Comparison of ENCODE assay signal across 24 cellular contexts in genomic region chr16:57747496-57747895, GRCh38. TPM values are rescaled to one million over a fixed set of nuclear protein-coding genes. Genes with fewer than 3 reads are reported as not detected.
"Had no signal": no experiment of that assay in that cellular context is flagged by ENCODE, and none has a peak within 500 bp of the region (broad histone marks: within the 10 kb centered on the region; RNA-seq: fewer than 3 reads in every experiment).

No MANE protein-coding gene starts in this region.

- H3K36me3 ChIP-seq: prostate gland, right lobe of liver, uterus had no signal

- H3K4me1 ChIP-seq: parathyroid adenoma, prostate gland, right lobe of liver, tibial artery, upper lobe of left lung, uterus had no signal

- H3K9me3 ChIP-seq: heart left ventricle, prostate gland, right lobe of liver, suprapubic skin, tibial artery, upper lobe of left lung, uterus had no signal

- H3K27me3 ChIP-seq: heart left ventricle, right lobe of liver, suprapubic skin, tibial artery, upper lobe of left lung, uterus had no signal

- ATAC-seq: esophagus mucosa; heart left ventricle; left lobe of liver; natural killer cell treated with Interleukin-12 subunit alpha and Interleukin-12 subunit beta and Interleukin-15 and Interleukin-18, amount 100 ng/mL, for 72 hours; right lobe of liver; stimulated activated effector memory CD8-positive, alpha-beta T cell treated with anti-CD3 and anti-CD28 coated beads, Interleukin-12 subunit alpha, Interleukin-12 subunit beta, amount 100 ng/mL, for 72 hours; stimulated activated naive CD8-positive, alpha-beta T cell treated with anti-CD3 and anti-CD28 coated beads, Interleukin-15, Interleukin-2, amounts not matched to agents 100 U/mL and 50 U/mL, for 24 hours had no signal

- DNase-seq: cortex of kidney; effector memory CD4-positive, alpha-beta T cell; islet precursor cell; stimulated activated CD4-positive, alpha-beta T cell treated with anti-CD3 and anti-CD28 coated beads, Interleukin-4, amount 100 ng/mL, for 1 hour; stimulated activated CD8-positive, alpha-beta memory T cell treated with anti-CD3 and anti-CD28 coated beads, Interleukin-4, amount 100 ng/mL, for 48 hours; stimulated activated naive CD8-positive, alpha-beta T cell treated with anti-CD3 and anti-CD28 coated beads, Interleukin-15, Interleukin-2, amounts not matched to agents 100 U/mL and 50 U/mL, for 24 hours; tibial artery; upper lobe of left lung; uterus had no signal

- H3K36me3 Mint-ChIP-seq: natural killer cell treated with Interleukin-12 subunit alpha and Interleukin-12 subunit beta and Interleukin-15 and Interleukin-18, amount 100 ng/mL, for 72 hours had no signal

- H3K4me3 ChIP-seq: heart left ventricle, prostate gland, right lobe of liver, suprapubic skin, tibial artery, upper lobe of left lung, uterus had no signal

- H3K27ac ChIP-seq: heart left ventricle, parathyroid adenoma, prostate gland, right lobe of liver, suprapubic skin, tibial artery, upper lobe of left lung, uterus had no signal

- H3K9me3 Mint-ChIP-seq: memory B cell; natural killer cell treated with Interleukin-12 subunit alpha and Interleukin-12 subunit beta and Interleukin-15 and Interleukin-18, amount 100 ng/mL, for 72 hours; stimulated activated effector memory CD8-positive, alpha-beta T cell treated with anti-CD3 and anti-CD28 coated beads, Interleukin-12 subunit alpha, Interleukin-12 subunit beta, amount 100 ng/mL, for 72 hours had no signal

- H3K27ac Mint-ChIP-seq: memory B cell; mesothelial cell of epicardium; natural killer cell treated with Interleukin-12 subunit alpha and Interleukin-12 subunit beta and Interleukin-15 and Interleukin-18, amount 100 ng/mL, for 72 hours; stimulated activated effector memory CD8-positive, alpha-beta T cell treated with anti-CD3 and anti-CD28 coated beads, Interleukin-12 subunit alpha, Interleukin-12 subunit beta, amount 100 ng/mL, for 72 hours had no signal

RNA-seq across cellular contexts. Expression of gene DRC7, which starts 52.9 kb away (rescaled TPM):
- total RNA-seq: esophagus mucosa; fibroblast of lung; glomerular endothelial cell; lower leg skin; mesothelial cell of epicardium; myocyte; natural killer cell treated with Interleukin-12 subunit alpha and Interleukin-12 subunit beta and Interleukin-15 and Interleukin-18, amount 100 ng/mL, for 72 hours; suprapubic skin had no signal
